ENCODE assay signal across 28 cellular contexts in the genomic region with DNA sequence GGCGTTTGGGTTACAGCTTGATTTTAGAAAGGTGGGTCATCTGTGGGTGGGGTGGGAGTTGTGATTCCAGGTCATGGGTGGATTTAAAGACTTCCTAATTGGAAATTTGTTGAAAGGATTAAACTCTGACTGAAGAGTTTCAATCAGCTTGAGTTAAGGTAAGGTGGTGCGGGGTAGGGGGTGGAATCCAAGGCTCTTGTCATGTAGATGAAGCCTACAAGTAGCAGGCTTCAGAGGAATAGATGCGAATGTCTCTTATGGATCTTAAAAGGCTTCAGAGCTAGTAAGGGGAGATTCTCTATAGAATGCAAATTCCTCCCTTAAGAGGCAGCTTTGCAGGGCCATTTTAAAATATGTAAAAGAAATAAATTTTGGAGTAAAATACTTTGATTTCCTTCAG.
DNase-seq lines count a peak whose midpoint lies in the region; ATAC-seq and TF ChIP-seq lines count a peak whose summit lies in the region.
"Had no signal": no experiment of that assay in that cellular context is flagged by ENCODE, and none has a peak within 500 bp of the region (broad histone marks: within the 10 kb centered on the region; RNA-seq: fewer than 3 reads in every experiment).

No MANE protein-coding gene starts in this region.

- no peak for ATAC-seq in HG03520 (IDR thresholded peaks at IDR 0.05; ENCODE audit: unreplicated experiment)
- ATAC-seq: CD8-positive, alpha-beta T cell; GM12878; PC-3; Right ventricle myocardium inferior had no signal

- H3K4me1 ChIP-seq in HUES64 (ENCODE audit: insufficient read depth, low read length) (peaks cover 17% of the 10 kb centered on the region), endodermal cell (ENCODE audit: control insufficient read depth, insufficient read depth, low read length) (no peaks in the 10 kb centered on the region), iPS-20b (ENCODE audit: insufficient read depth, low read length) (peaks cover 13% of the 10 kb centered on the region; the same call in 1 of the 2 replicates)
- H3K4me1 ChIP-seq: Caco-2, SJSA1 had no signal

- no peak overlapping the region for H3K4me3 Mint-ChIP-seq in endodermal cell
- H3K4me3 Mint-ChIP-seq: B cell; CD8-positive, alpha-beta T cell; IgD-negative memory B cell had no signal

- no peaks in the 10 kb centered on the region for H3K36me3 Mint-ChIP-seq in endodermal cell (ENCODE audit: low read depth)
- H3K36me3 Mint-ChIP-seq: CD8-positive, alpha-beta T cell; IgD-negative memory B cell had no signal

- H3K4me3 ChIP-seq in HUES64 (ENCODE audit: low read length) (peak overlapping the region; percentile 6; the same call in 1 of the 2 replicates), endodermal cell (ENCODE audit: low read length) (no peak overlapping the region), iPS-20b (ENCODE audit: low read length) (peak overlapping the region; percentile 14; the same call in 1 of the 2 replicates)
- H3K4me3 ChIP-seq: GM12878, SJSA1 had no signal

- no peaks in the 10 kb centered on the region for H3K27me3 ChIP-seq in HUES64 (ENCODE audit: insufficient read depth, low read length)
- H3K27me3 ChIP-seq in endodermal cell (ENCODE audit: control insufficient read depth, insufficient read depth, low read length, poor library complexity, severe bottlenecking) = no peaks in the 10 kb centered on the region
- H3K27me3 ChIP-seq in iPS-20b (ENCODE audit: insufficient read depth, low read length) = no peaks in the 10 kb centered on the region
- H3K27me3 ChIP-seq: SJSA1 had no signal

- peaks cover 24% of the 10 kb centered on the region for H3K4me1 Mint-ChIP-seq in endodermal cell
- H3K4me1 Mint-ChIP-seq: B cell, IgD-negative memory B cell had no signal

- WGBS in HUES64 = under 1% methylated on average over 3 of the region's 3 CpGs
- 0 to 17% methylated on average over 1 to 3 of the region's 3 CpGs for WGBS in endodermal cell (ENCODE audit: insufficient coverage in 1 of 2, insufficient read length in 1 of 2), 2 experiments

- H3K27ac ChIP-seq in HUES64 (ENCODE audit: low read depth, low read length) (peak overlapping the region; percentile 79), endodermal cell (ENCODE audit: low read depth, low read length) (no peak overlapping the region), iPS-20b (ENCODE audit: low read length) (no peak overlapping the region)
- H3K27ac ChIP-seq: 22Rv1, C4-2B, KMS-11, SJSA1 had no signal

- H3K27ac Mint-ChIP-seq in endodermal cell = peak overlapping the region; percentile 31
- H3K27ac Mint-ChIP-seq: B cell; CD8-positive, alpha-beta T cell; IgD-negative memory B cell had no signal

- DNase-seq in ELF-1 (ENCODE audit: low read depth, low spot score) (peak; percentile 48), endodermal cell (peak; percentile 80), germinal center (ENCODE audit: low spot score) (no peak), epidermal melanocyte (ENCODE audit: insufficient read length, low spot score) (no peak)
- DNase-seq in stimulated activated CD4-positive, alpha-beta T cell treated with anti-CD3 and anti-CD28 coated beads, Interleukin-4, amount 100 ng/mL, for 1 hour = no peak
- DNase-seq: Caco-2; CD8-positive, alpha-beta T cell; GDM1; MM.1S; NCI-H1048; NCI-H1417 treated with DMSO at 0.1 percent for 48 hours; NCI-H187; NCI-H2081 treated with DMSO at 0.1 percent for 48 hours; NCI-H2171; NCI-H226; NCI-H510A treated with DMSO at 0.1 percent for 48 hours; PC-3 had no signal

- no peaks in the 10 kb centered on the region for H3K36me3 ChIP-seq in HUES64 (ENCODE audit: insufficient read depth, low read length)
- no peaks in the 10 kb centered on the region for H3K36me3 ChIP-seq in endodermal cell (ENCODE audit: control insufficient read depth, insufficient read depth, low read length)
- H3K36me3 ChIP-seq in iPS-20b (ENCODE audit: insufficient read depth, low read depth, low read length) = no peaks in the 10 kb centered on the region
- H3K36me3 ChIP-seq: SJSA1 had no signal

- peaks cover 8% of the 10 kb centered on the region for H3K9me3 Mint-ChIP-seq in endodermal cell

- peaks cover 2% of the 10 kb centered on the region for H3K27me3 Mint-ChIP-seq in endodermal cell (ENCODE audit: insufficient read depth)
- H3K27me3 Mint-ChIP-seq: B cell, IgD-negative memory B cell had no signal

- no peak for TF ChIP-seq CTCF in endodermal cell (conservative IDR thresholded peaks at IDR 0.05)

- H3K9ac ChIP-seq in HUES64 (ENCODE audit: low read depth, low read length) (peak overlapping the region; percentile 26; the same call in 1 of the 2 replicates), endodermal cell (ENCODE audit: extremely low read depth, low read length, poor library complexity, severe bottlenecking) (no peak overlapping the region), iPS-20b (ENCODE audit: low read depth, low read length) (peak overlapping the region; percentile 31; the same call in 1 of the 2 replicates)
- H3K9ac ChIP-seq: KMS-11 had no signal

- peaks cover 6% of the 10 kb centered on the region for H3K9me3 ChIP-seq in HUES64 (ENCODE audit: insufficient read depth, low read depth, low read length)
- H3K9me3 ChIP-seq in endodermal cell (ENCODE audit: control insufficient read depth, low read length) = peaks cover 15% of the 10 kb centered on the region
- H3K9me3 ChIP-seq in iPS-20b (ENCODE audit: insufficient read depth, low read depth, low read length) = peaks cover 5% of the 10 kb centered on the region
- H3K9me3 ChIP-seq: Caco-2, SJSA1 had no signal

Comparison
In these comparisons a context has a peak if more than half of its experiments do, and no peak if none do; other contexts are left out.
1. DNase-seq: peak in ELF-1 (single experiment) and endodermal cell (single experiment); none in stimulated activated CD4-positive, alpha-beta T cell treated with anti-CD3 and anti-CD28 coated beads, Interleukin-4, amount 100 ng/mL, for 1 hour (single experiment), germinal center (single experiment) and epidermal melanocyte (single experiment).